Comparison of ENCODE assay signal across 7 cellular contexts in the genomic region with DNA sequence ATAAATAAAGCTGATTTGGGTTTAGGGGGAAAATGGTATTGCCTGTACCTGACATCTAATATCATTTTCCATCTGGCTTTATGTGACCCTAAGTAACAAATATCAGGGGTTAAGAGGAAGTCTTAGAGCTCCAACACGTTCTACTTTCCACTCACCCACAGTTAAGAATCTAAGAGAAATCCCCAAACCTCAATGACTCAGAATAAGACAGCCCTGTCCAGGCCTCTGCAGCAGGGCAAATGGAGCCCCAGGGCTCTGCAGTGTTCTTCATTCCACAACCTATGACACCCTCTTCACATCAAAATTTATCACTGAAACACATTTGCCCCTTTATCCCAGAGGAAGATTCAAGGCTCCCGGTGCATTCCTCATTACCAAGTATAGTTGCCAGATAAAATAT. TPM values are rescaled to one million over a fixed set of nuclear protein-coding genes. Genes with fewer than 3 reads are reported as not detected.
DNase-seq lines count a peak whose midpoint lies in the region; ATAC-seq and TF ChIP-seq lines count a peak whose summit lies in the region.

No MANE protein-coding gene starts in this region.

- DNase-seq in SIG-M5 treated with dmso at 0.1 percent for 504 hours (lab: John Stamatoyannopoulos, UW; ENCODE audit: unreplicated experiment) (peak; percentile 82), natural killer cell (no peak), NCI-H146 treated with DMSO at 0.1 percent for 48 hours (lab: John Stamatoyannopoulos, UW; ENCODE audit: unreplicated experiment) (no peak), left cardiac atrium (no peak)
- no peak for DNase-seq in stimulated activated CD4-positive, alpha-beta T cell treated with anti-CD3 and anti-CD28 coated beads, Interleukin-4, amount 100 ng/mL, for 24 hours

- H3K4me1 Mint-ChIP-seq in natural killer cell, result no peaks in the 10 kb centered on the region

- no peak for TF ChIP-seq CTCF in natural killer cell (IDR thresholded peaks at IDR 0.05)

- H3K27ac Mint-ChIP-seq in natural killer cell, result no peak overlapping the region

- ATAC-seq in GM19324 (IDR thresholded peaks at IDR 0.05; ENCODE audit: low FRiP score, unreplicated experiment), result peak; percentile 91
- ATAC-seq in HG02981 (IDR thresholded peaks at IDR 0.05; ENCODE audit: unreplicated experiment), result peak; percentile 99
- peak; percentile 36 to 74 (median 58) for ATAC-seq in natural killer cell
- ATAC-seq in left cardiac atrium, result no peak

- H3K36me3 Mint-ChIP-seq in natural killer cell, result no peaks in the 10 kb centered on the region

- intact Hi-C loops in natural killer cell (cut with micrococcal nuclease) (no loop called here), left cardiac atrium (cut with DNase I) (no loop called here)

- peaks cover 0 to 2% of the 10 kb centered on the region in 2 donors for H3K27me3 Mint-ChIP-seq in natural killer cell (ENCODE audit: low read depth in 2 of 2)

- no peaks in the 10 kb centered on the region for H3K9me3 Mint-ChIP-seq in natural killer cell

- no peak overlapping the region for H3K4me3 Mint-ChIP-seq in natural killer cell

RNA-seq across cellular contexts. Expression of a gene that starts 20.3 kb away (rescaled TPM):
- total RNA-seq in natural killer cell (10 to 100 TPM; 22.9 to 23.8 (median 22.9) TPM), left cardiac atrium (10 to 100 TPM; 30.0 to 36.6 TPM)

Comparison
In these comparisons a context has a peak if more than half of its experiments do, and no peak if none do; other contexts are left out.
1. ATAC-seq: peak in GM19324 (single experiment), HG02981 (single experiment) and natural killer cell (3 of 3); none in left cardiac atrium (0 of 2).